ENCODE assay signal across 1 cellular context in genomic region chr18:54822872-54823845, GRCh38.
TF ChIP-seq lines count a peak whose summit lies in the region.

No MANE protein-coding gene starts in this region.

TF ChIP-seq in A549, 52 proteins besides CTCF, POLR2A, EP300 and RAD21 (continued from another document):
- TF ChIP-seq REST (IDR thresholded peaks at IDR 0.05) (no peak), SREBF2 (IDR thresholded peaks at IDR 0.05) (no peak), RARB (CRISPR knock-in tag; IDR thresholded peaks at IDR 0.05) (no peak), HOXB5 (CRISPR knock-in tag; IDR thresholded peaks at IDR 0.05) (no peak), CHD4 (IDR thresholded peaks at IDR 0.05; ENCODE audit: borderline replicate concordance) (no peak), MAFK (IDR thresholded peaks at IDR 0.05; ENCODE audit: partially characterized antibody) (no peak), ZNF302 (CRISPR knock-in tag; IDR thresholded peaks at IDR 0.05) (peak; percentile 88), ZFP36 (IDR thresholded peaks at IDR 0.05; ENCODE audit: borderline replicate concordance, partially characterized antibody) (no peak), KDM5A (IDR thresholded peaks at IDR 0.05) (no peak), GATA3 (IDR thresholded peaks at IDR 0.05; ENCODE audit: borderline replicate concordance) (peak; percentile 93), ESRRA (IDR thresholded peaks at IDR 0.05; ENCODE audit: borderline replicate concordance, low read length) (no peak), BCL3 (IDR thresholded peaks at IDR 0.05) (peak; percentile 98; the same call in 2 of the 3 replicates), CEBPB (IDR thresholded peaks at IDR 0.05) (peak; percentile 95 to 98), ATOH8 (CRISPR knock-in tag; IDR thresholded peaks at IDR 0.05; ENCODE audit: low read depth) (peak; percentile 72; the same call in 1 of the 2 replicates), HOXB13 (CRISPR knock-in tag; IDR thresholded peaks at IDR 0.05; ENCODE audit: low read depth) (peak; percentile 73; the same call in 1 of the 2 replicates), NPAS2 (CRISPR knock-in tag; IDR thresholded peaks at IDR 0.05; ENCODE audit: borderline replicate concordance) (no peak), HES2 (IDR thresholded peaks at IDR 0.05) (peak; percentile 92), TP53 (CRISPR knock-in tag; IDR thresholded peaks at IDR 0.05) (0 out of 2 replicates have a peak, but pooled peaks have one; percentile 41), SMC3 (IDR thresholded peaks at IDR 0.05) (peak; percentile 59)
